Comparison of ENCODE assay signal across 8 cellular contexts in the genomic region with DNA sequence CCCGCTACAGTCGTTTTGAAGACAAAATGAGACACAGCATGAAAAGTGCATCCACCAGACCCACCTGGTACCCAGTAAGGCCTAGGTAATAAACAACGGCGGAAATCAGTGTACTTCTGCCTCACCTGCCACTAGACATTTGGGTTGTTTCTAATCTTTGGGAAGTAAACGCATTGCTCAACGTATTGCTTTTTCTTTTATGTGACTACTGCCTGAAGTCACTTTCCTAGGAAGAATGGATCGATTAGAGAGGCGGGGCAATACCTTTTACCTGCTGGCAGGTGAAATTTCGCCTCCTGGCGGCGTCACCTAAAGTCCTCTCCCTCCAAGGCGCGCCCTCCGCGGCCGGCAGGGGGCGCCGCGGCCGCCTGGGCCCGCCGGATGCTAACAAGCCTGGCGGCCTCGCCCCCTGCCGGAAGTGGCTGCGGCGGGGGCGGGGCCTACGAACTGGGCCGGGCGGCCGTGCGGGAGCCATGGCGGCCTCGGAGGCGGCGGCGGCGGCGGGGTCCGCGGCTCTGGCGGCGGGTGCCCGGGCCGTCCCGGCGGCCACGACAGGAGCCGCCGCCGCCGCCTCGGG. TPM values are rescaled to one million over a fixed set of nuclear protein-coding genes. Genes with fewer than 3 reads are reported as not detected.
DNase-seq lines count a peak whose midpoint lies in the region; ATAC-seq and TF ChIP-seq lines count a peak whose summit lies in the region.

A gene with protein sequence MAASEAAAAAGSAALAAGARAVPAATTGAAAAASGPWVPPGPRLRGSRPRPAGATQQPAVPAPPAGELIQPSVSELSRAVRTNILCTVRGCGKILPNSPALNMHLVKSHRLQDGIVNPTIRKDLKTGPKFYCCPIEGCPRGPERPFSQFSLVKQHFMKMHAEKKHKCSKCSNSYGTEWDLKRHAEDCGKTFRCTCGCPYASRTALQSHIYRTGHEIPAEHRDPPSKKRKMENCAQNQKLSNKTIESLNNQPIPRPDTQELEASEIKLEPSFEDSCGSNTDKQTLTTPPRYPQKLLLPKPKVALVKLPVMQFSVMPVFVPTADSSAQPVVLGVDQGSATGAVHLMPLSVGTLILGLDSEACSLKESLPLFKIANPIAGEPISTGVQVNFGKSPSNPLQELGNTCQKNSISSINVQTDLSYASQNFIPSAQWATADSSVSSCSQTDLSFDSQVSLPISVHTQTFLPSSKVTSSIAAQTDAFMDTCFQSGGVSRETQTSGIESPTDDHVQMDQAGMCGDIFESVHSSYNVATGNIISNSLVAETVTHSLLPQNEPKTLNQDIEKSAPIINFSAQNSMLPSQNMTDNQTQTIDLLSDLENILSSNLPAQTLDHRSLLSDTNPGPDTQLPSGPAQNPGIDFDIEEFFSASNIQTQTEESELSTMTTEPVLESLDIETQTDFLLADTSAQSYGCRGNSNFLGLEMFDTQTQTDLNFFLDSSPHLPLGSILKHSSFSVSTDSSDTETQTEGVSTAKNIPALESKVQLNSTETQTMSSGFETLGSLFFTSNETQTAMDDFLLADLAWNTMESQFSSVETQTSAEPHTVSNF (plus strand): TSS at position 445 of the 577 bp plus-strand sequence. CDS start 29 bp downstream, at position 474.

- peak; percentile 88 to 92 (median 91) for DNase-seq in NCI-H1417 (lab: John Stamatoyannopoulos, UW)
- DNase-seq in T-helper 1 cell: peak; percentile 80 to 93 (median 83)
- DNase-seq in adrenal gland: peak; percentile 78 to 90 (median 86)
- DNase-seq in left cardiac atrium: peak; percentile 89
- DNase-seq in posterior vena cava (ENCODE audit: low spot score): peak; percentile 95
- DNase-seq in upper lobe of left lung: peak; percentile 89 to 98

- intact Hi-C loops in adrenal gland (cut with DNase I): loop anchor here (5.0 to 10.0 kb wide), 2 partner anchors 59 to 702 kb away; partner anchors contain the start of gene GCSH (in 1 of the 2)
- intact Hi-C loops in left cardiac atrium (cut with DNase I): loop anchor here (5.0 to 10.0 kb wide), 3 partner anchors 359 to 702 kb away; no protein-coding TSS in a partner anchor
- intact Hi-C loops in posterior vena cava (cut with DNase I): loop anchor here in 1 of 2 donors (10.0 kb wide), 1 partner anchor 59 kb away; the partner anchor contains the start of gene GCSH

- TF ChIP-seq POLR2A in adrenal gland (IDR thresholded peaks at IDR 0.05): peak in 1 of 2 donors; percentile 28
- TF ChIP-seq POLR2A in upper lobe of left lung (IDR thresholded peaks at IDR 0.05): peak in 1 of 4 donors; percentile 52

- ATAC-seq in HG02623 (IDR thresholded peaks at IDR 0.05; ENCODE audit: unreplicated experiment): peak; percentile 89
- ATAC-seq in left cardiac atrium: peak; percentile 96 to 97
- peak; percentile 95 to 99 for ATAC-seq in upper lobe of left lung (ENCODE audit: low FRiP score in 2 of 2)

- TF ChIP-seq CTCF in GM12801 (IDR thresholded peaks at IDR 0.05; ENCODE audit: extremely low read depth, insufficient read length) (peak; percentile 60), adrenal gland (IDR thresholded peaks at IDR 0.05) (peak; percentile 69 to 98 (median 94)), upper lobe of left lung (IDR thresholded peaks at IDR 0.05) (peak; percentile 97 to 99 (median 98))

- H3K4me3 ChIP-seq in adrenal gland (peak within 1 kb of the TSS in 3 of 4 donors; percentile 19 to 98 (median 43)), upper lobe of left lung (peak within 1 kb of the TSS; percentile 65 to 91 (median 80))

- H3K27ac ChIP-seq in adrenal gland (peak within 1 kb of the TSS in 3 of 5 donors; percentile 68 to 94 (median 78)), upper lobe of left lung (peak within 1 kb of the TSS in 3 of 4 donors; percentile 63 to 84 (median 80))

- TF ChIP-seq EP300 in upper lobe of left lung (IDR thresholded peaks at IDR 0.05): no peak

- WGBS in adrenal gland, 4 donors: 5 to 42% (median 15%) methylated on average over 6 to 54 of the region's 54 CpGs
- WGBS in upper lobe of left lung, 2 donors: 26 to 31% methylated on average over 9 to 11 of the region's 54 CpGs

- H3K36me3 ChIP-seq in adrenal gland (replicated peaks in 1 of 2) (no peaks in the 10 kb centered on the region), upper lobe of left lung (no peaks in the 10 kb centered on the region)

- H3K9me3 ChIP-seq in adrenal gland (replicated peaks in 1 of 3) (no peaks in the 10 kb centered on the region), upper lobe of left lung (no peaks in the 10 kb centered on the region)

- H3K4me1 ChIP-seq in adrenal gland (replicated peaks in 1 of 2): peaks cover 9 to 20% of the 10 kb centered on the region in 2 donors
- H3K4me1 ChIP-seq in upper lobe of left lung: peaks cover 17 to 27% (median 21%) of the 10 kb centered on the region in 4 donors

- H3K27me3 ChIP-seq in adrenal gland (no peaks in the 10 kb centered on the region), upper lobe of left lung (no peaks in the 10 kb centered on the region)

RNA-seq across cellular contexts. Expression of the gene that starts here (rescaled TPM):
- total RNA-seq in adrenal gland (10 to 100 TPM; 25.8 to 46.4 (median 34.3) TPM), left cardiac atrium (10 to 100 TPM; 19.4 to 21.3 TPM), posterior vena cava (10 to 100 TPM; 24.8 to 27.3 TPM), upper lobe of left lung (10 to 100 TPM in 5 of 6 donors, 1 to 10 TPM in 1; 8.9 to 30.7 (median 23.4) TPM)
- 10 to 100 TPM; 10.1 to 45.7 (median 11.1) TPM for polyA plus RNA-seq in adrenal gland

Comparison
In these comparisons a context has a peak if more than half of its experiments do, and no peak if none do; other contexts are left out.
1. Peak in every context shown above with its lines: DNase-seq, ATAC-seq, H3K4me3 ChIP-seq and H3K27ac ChIP-seq.